In genomic region chr4:6795821-6796220, GRCh38 we compare ENCODE assay signal across 20 cellular contexts.
"Had no signal": no experiment of that assay in that cellular context is flagged by ENCODE, and none has a peak within 500 bp of the region (broad histone marks: within the 10 kb centered on the region; RNA-seq: fewer than 3 reads in every experiment).

No MANE protein-coding gene starts in this region.

- H3K9me3 Mint-ChIP-seq: stimulated activated memory B cell treated with anti-CD40 and anti-IgM and Interleukin-4, amounts not matched to agents 10 μg/mL and 1 μg/mL and 100 μg/mL, for 72 hours had no signal

- H3K4me1 Mint-ChIP-seq: neural progenitor cell had no signal

- H3K4me3 ChIP-seq: esophagus muscularis mucosa, gastrocnemius medialis, neural progenitor cell, psoas muscle, spleen, testis, tibial nerve had no signal

- H3K9me3 ChIP-seq: esophagus muscularis mucosa, gastrocnemius medialis, psoas muscle, spleen, testis, tibial nerve had no signal

- H3K4me3 Mint-ChIP-seq: naive thymus-derived CD4-positive, alpha-beta T cell; neural progenitor cell; stimulated activated memory B cell treated with anti-CD40 and anti-IgM and Interleukin-4, amounts not matched to agents 10 μg/mL and 1 μg/mL and 100 μg/mL, for 72 hours; stimulated activated naive CD8-positive, alpha-beta T cell treated with anti-CD3 and anti-CD28 coated beads, Interleukin-15, Interleukin-2, amounts not matched to agents 100 ng/mL and 50 ng/mL, for 24 hours had no signal

- DNase-seq: caudate nucleus; cortex of kidney; effector memory CD4-positive, alpha-beta T cell; gastrocnemius medialis; mesendoderm; naive thymus-derived CD4-positive, alpha-beta T cell; occipital lobe; psoas muscle; retina; spleen; stimulated activated CD4-positive, alpha-beta T cell treated with anti-CD3 and anti-CD28 coated beads, Interleukin-15, amount 100 ng/mL, for 24 hours; stimulated activated CD4-positive, alpha-beta T cell treated with anti-CD3 and anti-CD28 coated beads, Interleukin-1b, Interleukin-23, amount 100 ng/mL, for 48 hours; stimulated activated CD4-positive, alpha-beta T cell treated with anti-CD3 and anti-CD28 coated beads, Interleukin-4, amount 100 ng/mL, for 24 hours; testis had no signal

- H3K27me3 Mint-ChIP-seq: naive thymus-derived CD4-positive, alpha-beta T cell; stimulated activated memory B cell treated with anti-CD40 and anti-IgM and Interleukin-4, amounts not matched to agents 10 μg/mL and 1 μg/mL and 100 μg/mL, for 72 hours; stimulated activated naive CD8-positive, alpha-beta T cell treated with anti-CD3 and anti-CD28 coated beads, Interleukin-15, Interleukin-2, amounts not matched to agents 100 ng/mL and 50 ng/mL, for 24 hours had no signal

- H3K27me3 ChIP-seq: esophagus muscularis mucosa, gastrocnemius medialis, neural progenitor cell, spleen, testis, tibial nerve had no signal

- H3K27ac ChIP-seq: epithelial cell of prostate, esophagus muscularis mucosa, neural progenitor cell, psoas muscle, spleen, testis, tibial nerve had no signal

- H3K27ac Mint-ChIP-seq: neural progenitor cell; stimulated activated memory B cell treated with anti-CD40 and anti-IgM and Interleukin-4, amounts not matched to agents 10 μg/mL and 1 μg/mL and 100 μg/mL, for 72 hours; stimulated activated naive CD8-positive, alpha-beta T cell treated with anti-CD3 and anti-CD28 coated beads, Interleukin-15, Interleukin-2, amounts not matched to agents 100 ng/mL and 50 ng/mL, for 24 hours had no signal

- H3K4me1 ChIP-seq: neural progenitor cell, testis had no signal

- H3K36me3 ChIP-seq: gastrocnemius medialis had no signal
